16 cellular contexts compared by ENCODE assay signal in the genomic region with DNA sequence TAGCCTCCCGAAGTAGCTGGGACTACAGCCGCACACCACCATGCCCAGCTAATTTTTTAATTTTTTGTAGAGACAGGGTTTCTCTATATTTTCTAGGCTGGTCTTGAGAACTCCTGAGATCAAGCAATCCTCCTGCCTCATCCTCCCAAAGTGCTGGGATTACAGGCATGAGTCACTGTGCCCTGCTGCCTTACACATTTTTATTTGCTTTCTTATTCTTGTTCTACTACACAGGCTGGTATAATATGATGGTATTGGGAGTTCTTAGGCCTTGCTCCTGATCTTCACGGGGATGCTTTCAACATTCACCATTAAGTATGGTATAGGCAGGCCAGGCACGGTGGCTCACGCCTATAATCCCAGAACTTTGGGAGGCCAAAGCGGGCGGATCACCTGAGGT.
"Had no signal": no experiment of that assay in that cellular context is flagged by ENCODE, and none has a peak within 500 bp of the region (broad histone marks: within the 10 kb centered on the region; RNA-seq: fewer than 3 reads in every experiment).

No MANE protein-coding gene starts in this region.

- H3K4me3 Mint-ChIP-seq: activated B cell treated with CpG ODN at 0.5 μM for 24 hours; activated CD8-positive, alpha-beta memory T cell treated with anti-CD3 and anti-CD28 coated beads, Interleukin-2, amount 10 ng/mL, durations not matched to agents 7 days and 5 days; activated CD8-positive, alpha-beta T cell treated with anti-CD3 and anti-CD28 coated beads, Interleukin-2, amount 10 ng/mL, durations not matched to agents 7 days and 5 days; nephron had no signal

- H3K27me3 ChIP-seq: left lung, neutrophil, right lobe of liver, testis, transverse colon had no signal

- H3K9me3 Mint-ChIP-seq: activated B cell treated with CpG ODN at 0.5 μM for 24 hours; activated naive CD4-positive, alpha-beta T cell treated with anti-CD3 and anti-CD28 coated beads, Interleukin-2, amount 50 U/mL, for 72 hours; nephron had no signal

- H3K4me1 Mint-ChIP-seq: nephron had no signal

- H3K27ac ChIP-seq: left lung, neutrophil, testis, transverse colon had no signal

- H3K36me3 Mint-ChIP-seq: activated naive CD4-positive, alpha-beta T cell treated with anti-CD3 and anti-CD28 coated beads, Interleukin-2, amount 50 U/mL, for 72 hours had no signal

- H3K27me3 Mint-ChIP-seq: activated B cell treated with CpG ODN at 0.5 μM for 24 hours; activated CD8-positive, alpha-beta memory T cell treated with anti-CD3 and anti-CD28 coated beads, Interleukin-2, amount 10 ng/mL, durations not matched to agents 7 days and 5 days had no signal

- ATAC-seq: activated CD8-positive, alpha-beta memory T cell treated with anti-CD3 and anti-CD28 coated beads, Interleukin-2, amount 10 ng/mL, durations not matched to agents 7 days and 5 days; activated CD8-positive, alpha-beta T cell treated with anti-CD3 and anti-CD28 coated beads, Interleukin-2, amount 10 ng/mL, durations not matched to agents 7 days and 5 days; activated naive CD4-positive, alpha-beta T cell treated with anti-CD3 and anti-CD28 coated beads, Interleukin-2, amount 50 U/mL, for 72 hours; left lung; stimulated activated naive CD8-positive, alpha-beta T cell treated with anti-CD3 and anti-CD28 coated beads, Interleukin-15, Interleukin-2, amounts not matched to agents 100 U/mL and 50 U/mL, for 24 hours had no signal

- H3K4me3 ChIP-seq: left lung, right lobe of liver, testis, transverse colon had no signal

- DNase-seq: activated B cell treated with CpG ODN at 0.5 μM for 24 hours; activated CD8-positive, alpha-beta memory T cell treated with anti-CD3 and anti-CD28 coated beads, Interleukin-2, amount 10 ng/mL, durations not matched to agents 7 days and 5 days; activated CD8-positive, alpha-beta T cell treated with anti-CD3 and anti-CD28 coated beads, Interleukin-2, amount 10 ng/mL, durations not matched to agents 7 days and 5 days; activated naive CD4-positive, alpha-beta T cell; activated T-cell treated with anti-CD3 and anti-CD28 coated beads, Interleukin-2, amount 50 U/mL, for 48 hours; effector CD8-positive, alpha-beta T cell; left lung; right lobe of liver; stimulated activated CD4-positive, alpha-beta T cell treated with anti-CD3 and anti-CD28 coated beads, Interleukin-2, amount 100 ng/mL, for 48 hours; stimulated activated naive CD8-positive, alpha-beta T cell treated with anti-CD3 and anti-CD28 coated beads, Interleukin-15, Interleukin-2, amounts not matched to agents 100 U/mL and 50 U/mL, for 24 hours; T-helper 2 cell; testis; transverse colon had no signal

- H3K4me1 ChIP-seq: left lung, testis had no signal

- H3K9me3 ChIP-seq: left lung, neutrophil, right lobe of liver, testis, transverse colon had no signal

- H3K27ac Mint-ChIP-seq: activated B cell treated with CpG ODN at 0.5 μM for 24 hours; activated CD8-positive, alpha-beta memory T cell treated with anti-CD3 and anti-CD28 coated beads, Interleukin-2, amount 10 ng/mL, durations not matched to agents 7 days and 5 days; activated CD8-positive, alpha-beta T cell treated with anti-CD3 and anti-CD28 coated beads, Interleukin-2, amount 10 ng/mL, durations not matched to agents 7 days and 5 days; activated naive CD4-positive, alpha-beta T cell treated with anti-CD3 and anti-CD28 coated beads, Interleukin-2, amount 50 U/mL, for 72 hours had no signal
